Comparison of ENCODE assay signal across 16 cellular contexts in genomic region chr4:104677122-104677521, GRCh38.
DNase-seq lines count a peak whose midpoint lies in the region; ATAC-seq and TF ChIP-seq lines count a peak whose summit lies in the region.
"Had no signal": no experiment of that assay in that cellular context is flagged by ENCODE, and none has a peak within 500 bp of the region (broad histone marks: within the 10 kb centered on the region; RNA-seq: fewer than 3 reads in every experiment).

No MANE protein-coding gene starts in this region.

- in situ Hi-C loops in astrocyte of the cerebellum (cut with HindIII; ENCODE audit: low sequenced_read_pairs) = no loop called here

- H3K36me3 ChIP-seq in neural progenitor cell = no peaks in the 10 kb centered on the region
- no peaks in the 10 kb centered on the region for H3K36me3 ChIP-seq in trophoblast cell (ENCODE audit: control insufficient read depth in 1 of 2, insufficient read depth in 2 of 2, low read length in 2 of 2)

- peaks cover 10% of the 10 kb centered on the region for H3K4me1 Mint-ChIP-seq in neural progenitor cell
- H3K4me1 Mint-ChIP-seq: activated CD4-positive, alpha-beta memory T cell treated with anti-CD3 and anti-CD28 coated beads, Interleukin-2, amount 10 ng/mL, durations not matched to agents 7 days and 5 days had no signal

- H3K9me3 ChIP-seq in neural progenitor cell (ENCODE audit: low read depth) (no peaks in the 10 kb centered on the region), trophoblast cell (ENCODE audit: insufficient read depth, low read depth, low read length) (no peaks in the 10 kb centered on the region)
- H3K9me3 ChIP-seq: Caco-2 had no signal

- H4K12ac ChIP-seq in trophoblast cell (ENCODE audit: low read depth, low read length) = no peak overlapping the region

- no peak overlapping the region for H3K4me3 Mint-ChIP-seq in neural progenitor cell
- H3K4me3 Mint-ChIP-seq: activated CD4-positive, alpha-beta memory T cell treated with anti-CD3 and anti-CD28 coated beads, Interleukin-2, amount 10 ng/mL, durations not matched to agents 7 days and 5 days; stimulated activated naive CD8-positive, alpha-beta T cell treated with anti-CD3 and anti-CD28 coated beads, Interleukin-15, Interleukin-2, amounts not matched to agents 100 ng/mL and 50 ng/mL, for 24 hours had no signal

- no peaks in the 10 kb centered on the region for H3K9me3 Mint-ChIP-seq in neural progenitor cell
- H3K9me3 Mint-ChIP-seq: activated CD4-positive, alpha-beta memory T cell treated with anti-CD3 and anti-CD28 coated beads, Interleukin-2, amount 10 ng/mL, durations not matched to agents 7 days and 5 days had no signal

- no peak overlapping the region for H2AK5ac ChIP-seq in trophoblast cell (ENCODE audit: low read length)

- H3K4ac ChIP-seq in trophoblast cell (ENCODE audit: low read depth, low read length) = no peak overlapping the region

- ATAC-seq in sciatic nerve = no peak

- H3K27ac Mint-ChIP-seq in neural progenitor cell = no peak overlapping the region
- H3K27ac Mint-ChIP-seq: activated CD4-positive, alpha-beta memory T cell treated with anti-CD3 and anti-CD28 coated beads, Interleukin-2, amount 10 ng/mL, durations not matched to agents 7 days and 5 days; stimulated activated naive CD8-positive, alpha-beta T cell treated with anti-CD3 and anti-CD28 coated beads, Interleukin-15, Interleukin-2, amounts not matched to agents 100 ng/mL and 50 ng/mL, for 24 hours had no signal

- H3K9ac ChIP-seq in neural progenitor cell (no peak overlapping the region), trophoblast cell (ENCODE audit: low read length) (no peak overlapping the region)

- H2BK12ac ChIP-seq in trophoblast cell (ENCODE audit: low read length) = no peak overlapping the region

- H3K27ac ChIP-seq in neural progenitor cell = no peak overlapping the region
- H3K27ac ChIP-seq in trophoblast cell (ENCODE audit: low read depth, low read length) = no peak overlapping the region

- no peak overlapping the region for H2BK120ac ChIP-seq in trophoblast cell (ENCODE audit: insufficient read depth, low read length, poor library complexity)

- H3K27me3 ChIP-seq in neural progenitor cell (peaks cover 25% of the 10 kb centered on the region), trophoblast cell (ENCODE audit: insufficient read depth, low read length) (no peaks in the 10 kb centered on the region)

- no peak overlapping the region for H2BK5ac ChIP-seq in trophoblast cell (ENCODE audit: low read depth, low read length, poor library complexity)

- H3K79me1 ChIP-seq in trophoblast cell (ENCODE audit: low read length) = no peaks in the 10 kb centered on the region

- no peak overlapping the region for H2AFZ ChIP-seq in neural progenitor cell (replicated peaks)
- H2AFZ ChIP-seq in trophoblast cell (ENCODE audit: insufficient read depth, low read length, poor library complexity) = no peak overlapping the region

- TF ChIP-seq CTCF in astrocyte of the cerebellum (IDR thresholded peaks at IDR 0.05; ENCODE audit: low read depth, low read length, missing control alignments) (no peak), neural progenitor cell (IDR thresholded peaks at IDR 0.05) (no peak)

- DNase-seq in NCI-H1092 (lab: John Stamatoyannopoulos, UW) (peak; percentile 33), NCI-H2227 treated with DMSO at 0.1 percent for 48 hours (lab: John Stamatoyannopoulos, UW) (peak; percentile 75), astrocyte of the cerebellum (ENCODE audit: low read depth) (peak; percentile 52), neural progenitor cell (ENCODE audit: low spot score) (peak; percentile 83), trophoblast cell (no peak), erythroblast (lab: John Stamatoyannopoulos, UW) (no peak), sciatic nerve (ENCODE audit: low spot score) (no peak), ecto neural progenitor cell (ENCODE audit: low spot score) (no peak)
- DNase-seq: activated CD4-positive, alpha-beta memory T cell treated with anti-CD3 and anti-CD28 coated beads, Interleukin-2, amount 10 ng/mL, durations not matched to agents 7 days and 5 days; activated naive CD4-positive, alpha-beta T cell treated with anti-CD3 and anti-CD28 coated beads, Interleukin-2, amount 50 U/mL, for 16 hours; Caco-2; foreskin fibroblast; stimulated activated CD4-positive, alpha-beta T cell treated with anti-CD3 and anti-CD28 coated beads, Interleukin-2, amount 100 ng/mL, for 48 hours; SW 1271 had no signal

- no peaks in the 10 kb centered on the region for H3K36me3 Mint-ChIP-seq in neural progenitor cell

- H3K79me2 ChIP-seq in neural progenitor cell (ENCODE audit: low read depth) (no peaks in the 10 kb centered on the region), trophoblast cell (ENCODE audit: control insufficient read depth, insufficient read depth, low read length, poor library complexity) (no peaks in the 10 kb centered on the region)

- peaks cover 7% of the 10 kb centered on the region for H4K20me1 ChIP-seq in neural progenitor cell (ENCODE audit: low read depth)

- H4K91ac ChIP-seq in trophoblast cell (ENCODE audit: low read depth, low read length) = no peak overlapping the region

- H3K4me1 ChIP-seq in neural progenitor cell (peaks cover 10% of the 10 kb centered on the region), trophoblast cell (ENCODE audit: control insufficient read depth in 1 of 2, insufficient read depth in 2 of 2, low read length in 2 of 2) (no peaks in the 10 kb centered on the region)
- H3K4me1 ChIP-seq: Caco-2 had no signal

- intact Hi-C loops in sciatic nerve (cut with DNase I) = no loop called here

- peaks cover 15% of the 10 kb centered on the region for H3F3A ChIP-seq in neural progenitor cell (ENCODE audit: low read depth)

- H3K27me3 Mint-ChIP-seq in neural progenitor cell (ENCODE audit: insufficient read depth, low read depth) = no peaks in the 10 kb centered on the region
- H3K27me3 Mint-ChIP-seq: activated CD4-positive, alpha-beta memory T cell treated with anti-CD3 and anti-CD28 coated beads, Interleukin-2, amount 10 ng/mL, durations not matched to agents 7 days and 5 days; stimulated activated naive CD8-positive, alpha-beta T cell treated with anti-CD3 and anti-CD28 coated beads, Interleukin-15, Interleukin-2, amounts not matched to agents 100 ng/mL and 50 ng/mL, for 24 hours had no signal

- no peak for TF ChIP-seq POLR2A in erythroblast (IDR thresholded peaks at IDR 0.05; ENCODE audit: low read length)

- H3K23ac ChIP-seq in trophoblast cell (ENCODE audit: low read length) = no peak overlapping the region

- H3K18ac ChIP-seq in trophoblast cell (ENCODE audit: low read length) = no peak overlapping the region

- no peak overlapping the region for H3K14ac ChIP-seq in trophoblast cell (ENCODE audit: low read length)

- WGBS in trophoblast cell (ENCODE audit: extremely low coverage, insufficient coverage, insufficient read length) = no CpG with 5 or more reads among the region's 3 CpGs

- H3K4me3 ChIP-seq in astrocyte of the cerebellum (ENCODE audit: low read depth, low read length) (no peak overlapping the region), neural progenitor cell (no peak overlapping the region), trophoblast cell (ENCODE audit: low read depth, low read length) (no peak overlapping the region)
- H3K4me3 ChIP-seq: lung had no signal

- H3K4me2 ChIP-seq in neural progenitor cell = peak overlapping the region; percentile 42
- H3K4me2 ChIP-seq in trophoblast cell (ENCODE audit: low read length) = no peak overlapping the region

- no peak overlapping the region for H4K8ac ChIP-seq in trophoblast cell (ENCODE audit: low read depth, low read length)

Comparison
In these comparisons a context has a peak if more than half of its experiments do, and no peak if none do; other contexts are left out.
1. DNase-seq: peak in NCI-H1092 (single experiment), NCI-H2227 treated with DMSO at 0.1 percent for 48 hours (single experiment), astrocyte of the cerebellum (single experiment) and neural progenitor cell (single experiment); none in trophoblast cell (0 of 2), erythroblast (0 of 2), sciatic nerve (single experiment) and ecto neural progenitor cell (single experiment).